In genomic region chr6:28111964-28112363, GRCh38 we compare ENCODE assay signal across 8 cellular contexts. TPM values are rescaled to one million over a fixed set of nuclear protein-coding genes. Genes with fewer than 3 reads are reported as not detected.
"Had no signal": no experiment of that assay in that cellular context is flagged by ENCODE, and none has a peak within 500 bp of the region (broad histone marks: within the 10 kb centered on the region; RNA-seq: fewer than 3 reads in every experiment).

No MANE protein-coding gene starts in this region.

- FAIRE-seq: G401.6, GM12878, GM12892, GM18507, GM19239 had no signal

- ATAC-seq: GM12878 had no signal

- DNase-seq: GDM1, GF-D8 had no signal

- H3K4me3 ChIP-seq: GM12878 had no signal

RNA-seq across cellular contexts. Expression of gene ZSCAN16, which starts 12.4 kb away (rescaled TPM):
- total RNA-seq: G401 had no signal
